1 cellular context compared by ENCODE assay signal in the genomic region with DNA sequence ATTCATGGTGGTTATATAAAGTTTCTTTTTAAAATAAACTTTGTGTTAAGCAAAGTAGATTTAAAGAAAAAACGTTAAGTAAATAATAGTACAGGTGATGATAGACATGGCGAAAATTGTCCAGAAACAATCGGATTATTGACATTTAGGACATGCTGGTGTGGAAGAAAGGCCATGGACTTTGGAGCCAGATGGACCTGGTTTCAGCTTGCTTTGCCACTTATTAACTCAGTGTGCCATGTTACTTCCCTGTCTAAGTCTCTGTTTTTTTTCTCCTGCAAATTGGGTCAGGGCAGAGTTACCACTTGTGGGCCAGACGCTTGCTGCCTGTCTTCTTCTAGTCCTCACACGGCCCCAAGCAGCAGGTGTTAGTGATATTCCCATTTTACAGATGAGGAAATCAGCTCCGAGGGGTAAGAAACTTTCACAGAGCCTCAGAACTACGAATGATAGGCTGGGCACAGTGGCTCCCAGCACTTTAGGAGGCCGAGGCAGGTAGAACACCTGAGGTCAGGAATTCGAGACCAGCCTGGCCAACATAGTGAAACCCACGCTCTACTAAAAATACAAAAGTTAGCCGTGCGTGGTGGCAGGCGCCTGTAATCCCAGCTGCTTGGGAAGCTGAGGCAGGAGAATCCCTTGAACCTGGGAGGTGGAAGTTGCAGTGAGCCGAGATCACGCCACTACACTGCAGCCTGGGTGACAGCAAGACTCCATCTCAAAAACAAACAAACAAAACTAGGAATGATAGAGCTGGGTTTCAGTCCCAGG.
TF ChIP-seq lines count a peak whose summit lies in the region.

No MANE protein-coding gene starts in this region.

TF ChIP-seq in HepG2, 621 proteins besides CTCF, POLR2A, EP300 and RAD21 (continued from another document and continues in another):
- TF ChIP-seq, protein P1, sequence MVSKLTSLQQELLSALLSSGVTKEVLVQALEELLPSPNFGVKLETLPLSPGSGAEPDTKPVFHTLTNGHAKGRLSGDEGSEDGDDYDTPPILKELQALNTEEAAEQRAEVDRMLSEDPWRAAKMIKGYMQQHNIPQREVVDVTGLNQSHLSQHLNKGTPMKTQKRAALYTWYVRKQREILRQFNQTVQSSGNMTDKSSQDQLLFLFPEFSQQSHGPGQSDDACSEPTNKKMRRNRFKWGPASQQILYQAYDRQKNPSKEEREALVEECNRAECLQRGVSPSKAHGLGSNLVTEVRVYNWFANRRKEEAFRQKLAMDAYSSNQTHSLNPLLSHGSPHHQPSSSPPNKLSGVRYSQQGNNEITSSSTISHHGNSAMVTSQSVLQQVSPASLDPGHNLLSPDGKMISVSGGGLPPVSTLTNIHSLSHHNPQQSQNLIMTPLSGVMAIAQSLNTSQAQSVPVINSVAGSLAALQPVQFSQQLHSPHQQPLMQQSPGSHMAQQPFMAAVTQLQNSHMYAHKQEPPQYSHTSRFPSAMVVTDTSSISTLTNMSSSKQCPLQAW (CRISPR knock-in tag; IDR thresholded peaks at IDR 0.05) = peak; percentile 100
- TF ChIP-seq ZNF788 (CRISPR knock-in tag; IDR thresholded peaks at IDR 0.05; ENCODE audit: borderline replicate concordance) (peak; percentile 51; the same call in 1 of the 2 replicates), MEIS1 (CRISPR knock-in tag; IDR thresholded peaks at IDR 0.05; ENCODE audit: borderline replicate concordance) (0 out of 2 replicates have a peak, but pooled peaks have one; percentile 56), MLLT10 (CRISPR knock-in tag; IDR thresholded peaks at IDR 0.05) (no peak), SAP130 (CRISPR knock-in tag; IDR thresholded peaks at IDR 0.05; ENCODE audit: low read depth) (peak; percentile 95), SP5 (CRISPR knock-in tag; IDR thresholded peaks at IDR 0.05; ENCODE audit: borderline replicate concordance, low read depth) (peak; percentile 54; the same call in 1 of the 2 replicates), ZBTB49 (CRISPR knock-in tag; IDR thresholded peaks at IDR 0.05; ENCODE audit: borderline replicate concordance) (peak; percentile 54; the same call in 1 of the 2 replicates), CREB1 (IDR thresholded peaks at IDR 0.05) (no peak), CREB1 (CRISPR knock-in tag; IDR thresholded peaks at IDR 0.05) (peak; percentile 82), TOPORS (CRISPR knock-in tag; IDR thresholded peaks at IDR 0.05) (0 out of 2 replicates have a peak, but pooled peaks have one; percentile 70), KDM6A (CRISPR knock-in tag; IDR thresholded peaks at IDR 0.05; ENCODE audit: low read depth) (peak; percentile 100), SMAD9 (CRISPR knock-in tag; IDR thresholded peaks at IDR 0.05) (peak; percentile 83; the same call in 1 of the 2 replicates), ZNF614 (CRISPR knock-in tag; IDR thresholded peaks at IDR 0.05; ENCODE audit: borderline replicate concordance) (peak; percentile 52; the same call in 1 of the 2 replicates), ZBTB43 (CRISPR knock-in tag; conservative IDR thresholded peaks at IDR 0.05) (peak; percentile 72; the same call in 1 of the 2 replicates), ZNF605 (CRISPR knock-in tag; IDR thresholded peaks at IDR 0.05) (peak; percentile 70), ZNF839 (CRISPR knock-in tag; IDR thresholded peaks at IDR 0.05; ENCODE audit: borderline replicate concordance) (peak; percentile 98; the same call in 1 of the 2 replicates), TCF12 (IDR thresholded peaks at IDR 0.05) (no peak), TCF12 (CRISPR knock-in tag; IDR thresholded peaks at IDR 0.05) (no peak), KMT2A (CRISPR knock-in tag; IDR thresholded peaks at IDR 0.05) (peak; percentile 49), HOXA7 (CRISPR knock-in tag; IDR thresholded peaks at IDR 0.05) (no peak), ZBTB4 (CRISPR knock-in tag; IDR thresholded peaks at IDR 0.05; ENCODE audit: borderline replicate concordance) (peak; percentile 94; the same call in 1 of the 2 replicates), ZNF619 (CRISPR knock-in tag; IDR thresholded peaks at IDR 0.05) (peak; percentile 93), SRY (CRISPR knock-in tag; IDR thresholded peaks at IDR 0.05) (peak; percentile 67), FOXC1 (CRISPR knock-in tag; IDR thresholded peaks at IDR 0.05; ENCODE audit: borderline replicate concordance) (peak; percentile 62; the same call in 1 of the 2 replicates), ZEB1 (IDR thresholded peaks at IDR 0.05; ENCODE audit: insufficient replicate concordance, low read depth) (peak; percentile 78), ZBTB20 (CRISPR knock-in tag; IDR thresholded peaks at IDR 0.05; ENCODE audit: borderline replicate concordance, low read depth) (peak; percentile 84; the same call in 1 of the 2 replicates), TBX2 (CRISPR knock-in tag; IDR thresholded peaks at IDR 0.05; ENCODE audit: borderline replicate concordance) (peak; percentile 99), GATAD1 (CRISPR knock-in tag; IDR thresholded peaks at IDR 0.05) (peak; percentile 73), FOXO1 (CRISPR knock-in tag; IDR thresholded peaks at IDR 0.05) (peak; percentile 93), PREB (CRISPR knock-in tag; IDR thresholded peaks at IDR 0.05) (no peak), HDAC6 (IDR thresholded peaks at IDR 0.05; ENCODE audit: low read depth, low read length) (no peak), FOXK2 (IDR thresholded peaks at IDR 0.05) (peak; percentile 83), YEATS2 (CRISPR knock-in tag; IDR thresholded peaks at IDR 0.05; ENCODE audit: borderline replicate concordance) (peak; percentile 67), ZMYM2 (CRISPR knock-in tag; IDR thresholded peaks at IDR 0.05) (peak; percentile 13; the same call in 1 of the 2 replicates), ZBTB26 (CRISPR knock-in tag; IDR thresholded peaks at IDR 0.05; ENCODE audit: borderline replicate concordance) (peak; percentile 11; the same call in 1 of the 2 replicates), TAF1 (CRISPR knock-in tag; IDR thresholded peaks at IDR 0.05) (peak; percentile 57; the same call in 1 of the 2 replicates), TGIF2 (CRISPR knock-in tag; IDR thresholded peaks at IDR 0.05) (0 out of 2 replicates have a peak, but pooled peaks have one; percentile 7), SALL2 (CRISPR knock-in tag; IDR thresholded peaks at IDR 0.05) (peak; percentile 63; the same call in 1 of the 2 replicates), TFE3 (CRISPR knock-in tag; IDR thresholded peaks at IDR 0.05) (no peak; the same call in 1 of the 2 replicates), SP4 (CRISPR knock-in tag; IDR thresholded peaks at IDR 0.05) (peak; percentile 36; the same call in 1 of the 2 replicates)
- TF ChIP-seq, protein P2, sequence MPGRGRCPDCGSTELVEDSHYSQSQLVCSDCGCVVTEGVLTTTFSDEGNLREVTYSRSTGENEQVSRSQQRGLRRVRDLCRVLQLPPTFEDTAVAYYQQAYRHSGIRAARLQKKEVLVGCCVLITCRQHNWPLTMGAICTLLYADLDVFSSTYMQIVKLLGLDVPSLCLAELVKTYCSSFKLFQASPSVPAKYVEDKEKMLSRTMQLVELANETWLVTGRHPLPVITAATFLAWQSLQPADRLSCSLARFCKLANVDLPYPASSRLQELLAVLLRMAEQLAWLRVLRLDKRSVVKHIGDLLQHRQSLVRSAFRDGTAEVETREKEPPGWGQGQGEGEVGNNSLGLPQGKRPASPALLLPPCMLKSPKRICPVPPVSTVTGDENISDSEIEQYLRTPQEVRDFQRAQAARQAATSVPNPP (CRISPR knock-in tag; IDR thresholded peaks at IDR 0.05) = 0 out of 2 replicates have a peak, but pooled peaks have one; percentile 40
- TF ChIP-seq, protein P3, sequence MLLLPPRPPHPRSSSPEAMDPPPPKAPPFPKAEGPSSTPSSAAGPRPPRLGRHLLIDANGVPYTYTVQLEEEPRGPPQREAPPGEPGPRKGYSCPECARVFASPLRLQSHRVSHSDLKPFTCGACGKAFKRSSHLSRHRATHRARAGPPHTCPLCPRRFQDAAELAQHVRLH (CRISPR knock-in tag; IDR thresholded peaks at IDR 0.05; ENCODE audit: borderline replicate concordance, low read depth) = peak; percentile 88; the same call in 1 of the 2 replicates
- TF ChIP-seq, protein P4, sequence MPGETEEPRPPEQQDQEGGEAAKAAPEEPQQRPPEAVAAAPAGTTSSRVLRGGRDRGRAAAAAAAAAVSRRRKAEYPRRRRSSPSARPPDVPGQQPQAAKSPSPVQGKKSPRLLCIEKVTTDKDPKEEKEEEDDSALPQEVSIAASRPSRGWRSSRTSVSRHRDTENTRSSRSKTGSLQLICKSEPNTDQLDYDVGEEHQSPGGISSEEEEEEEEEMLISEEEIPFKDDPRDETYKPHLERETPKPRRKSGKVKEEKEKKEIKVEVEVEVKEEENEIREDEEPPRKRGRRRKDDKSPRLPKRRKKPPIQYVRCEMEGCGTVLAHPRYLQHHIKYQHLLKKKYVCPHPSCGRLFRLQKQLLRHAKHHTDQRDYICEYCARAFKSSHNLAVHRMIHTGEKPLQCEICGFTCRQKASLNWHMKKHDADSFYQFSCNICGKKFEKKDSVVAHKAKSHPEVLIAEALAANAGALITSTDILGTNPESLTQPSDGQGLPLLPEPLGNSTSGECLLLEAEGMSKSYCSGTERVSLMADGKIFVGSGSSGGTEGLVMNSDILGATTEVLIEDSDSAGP (CRISPR knock-in tag; IDR thresholded peaks at IDR 0.05; ENCODE audit: borderline replicate concordance) = peak; percentile 81
